ENCODE assay signal across 8 cellular contexts in genomic region chr9:107137495-107138202, GRCh38.
DNase-seq lines count a peak whose midpoint lies in the region; ATAC-seq and TF ChIP-seq lines count a peak whose summit lies in the region.

No MANE protein-coding gene starts in this region.

- TF ChIP-seq CTCF in C4-2B (conservative IDR thresholded peaks at IDR 0.05) (peak; percentile 88), GM13977 (IDR thresholded peaks at IDR 0.05; ENCODE audit: extremely low read depth, insufficient read depth, missing control alignments) (peak; percentile 60), dorsolateral prefrontal cortex (IDR thresholded peaks at IDR 0.05 in 54 of 56, conservative IDR thresholded peaks at IDR 0.05 in 2 of 56; ENCODE audit: low read depth in 1 of 56, partially characterized antibody in 56 of 56) (peak; percentile 50 to 76 (median 66)), osteoblast (IDR thresholded peaks at IDR 0.05; ENCODE audit: extremely low read depth, low read depth, low read length) (peak; percentile 82)

- H3K79me2 ChIP-seq in osteoblast (ENCODE audit: insufficient read depth, low read length), result no peaks in the 10 kb centered on the region

- peak; percentile 36 for DNase-seq in GM13977 (ENCODE audit: low spot score)
- peak; percentile 9 for DNase-seq in NCI-H226
- no peak for DNase-seq in dorsolateral prefrontal cortex
- DNase-seq in osteoblast (ENCODE audit: insufficient read length, low spot score, missing footprints), result no peak
- DNase-seq in stimulated activated CD4-positive, alpha-beta T cell treated with anti-CD3 and anti-CD28 coated beads, Interleukin-1b, Interleukin-23, amount 100 ng/mL, for 48 hours, result no peak

- H3K27ac ChIP-seq in C4-2B (no peak overlapping the region), dorsolateral prefrontal cortex (no peak overlapping the region), osteoblast (ENCODE audit: low read depth, low read length) (no peak overlapping the region)

- H3K9me3 ChIP-seq in osteoblast (ENCODE audit: low read depth, low read length), result no peaks in the 10 kb centered on the region

- H3K4me2 ChIP-seq in osteoblast (ENCODE audit: insufficient read depth, low read length), result no peak overlapping the region

- no peaks in the 10 kb centered on the region for H3K27me3 ChIP-seq in dorsolateral prefrontal cortex
- peaks cover 29% of the 10 kb centered on the region for H3K27me3 ChIP-seq in osteoblast (ENCODE audit: insufficient read depth, low read length)

- H3K4me1 ChIP-seq in osteoblast (ENCODE audit: insufficient read depth, low read length), result no peaks in the 10 kb centered on the region

- in situ Hi-C loops in GM13977 (cut with MboI; ENCODE audit: low pct_unique_long_range_greater_than_20kb, low sequenced_read_pairs, unreplicated experiment), result no loop called here

- H4K20me1 ChIP-seq in osteoblast (ENCODE audit: insufficient read depth, low read length), result no peaks in the 10 kb centered on the region

- H3K36me3 ChIP-seq in osteoblast (ENCODE audit: insufficient read depth, low read length), result no peaks in the 10 kb centered on the region

- H2AFZ ChIP-seq in osteoblast (ENCODE audit: low read length), result no peak overlapping the region

- H3K4me3 ChIP-seq in dorsolateral prefrontal cortex (no peak overlapping the region), osteoblast (ENCODE audit: insufficient read depth, low read length) (no peak overlapping the region)

- ATAC-seq in HG03571 (IDR thresholded peaks at IDR 0.05; ENCODE audit: unreplicated experiment) (no peak), HG03095 (IDR thresholded peaks at IDR 0.05; ENCODE audit: unreplicated experiment) (no peak)

- intact Hi-C loops in dorsolateral prefrontal cortex (cut with DNase I), result loop anchor here in 1 of 2 donors (2.0 kb wide), 1 partner anchor 35 kb away; no protein-coding TSS in a partner anchor

Comparison
In these comparisons a context has a peak if more than half of its experiments do, and no peak if none do; other contexts are left out.
1. DNase-seq: peak in GM13977 (single experiment) and NCI-H226 (single experiment); none in dorsolateral prefrontal cortex (0 of 10), osteoblast (single experiment) and stimulated activated CD4-positive, alpha-beta T cell treated with anti-CD3 and anti-CD28 coated beads, Interleukin-1b, Interleukin-23, amount 100 ng/mL, for 48 hours (single experiment).
2. Peak in every context shown above with its lines, with median percentiles within 50 percentile points of each other: CTCF ChIP-seq.